18 cellular contexts compared by ENCODE assay signal in the genomic region with DNA sequence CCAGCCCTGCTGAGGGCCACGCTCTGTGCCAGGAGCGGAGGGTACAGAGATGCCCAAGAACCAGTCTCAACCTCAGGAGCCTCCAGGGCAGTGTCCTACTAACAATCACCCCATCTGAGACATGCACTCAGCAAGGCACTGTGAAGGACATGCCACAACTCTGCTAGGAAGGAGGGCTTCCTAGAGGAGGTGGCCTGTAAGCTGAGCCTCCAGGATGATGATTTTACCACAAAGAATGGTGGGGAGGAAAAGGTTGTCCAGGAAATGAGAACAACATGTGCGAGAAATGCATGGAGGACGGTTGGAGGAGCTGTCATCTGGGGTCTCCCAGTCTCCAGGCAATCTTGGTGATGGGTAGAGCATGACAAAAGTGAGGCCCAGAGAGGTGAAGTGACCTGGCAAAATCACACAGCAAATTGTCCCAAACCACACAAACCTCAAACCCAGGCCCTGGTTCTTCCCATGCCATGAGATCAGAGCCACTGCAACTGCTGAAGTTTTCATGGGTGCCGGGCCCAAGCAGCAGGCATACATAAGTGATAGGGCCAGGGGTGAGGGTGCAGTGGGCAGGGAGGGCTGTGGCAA. TPM values are rescaled to one million over a fixed set of nuclear protein-coding genes. Genes with fewer than 3 reads are reported as not detected.
DNase-seq lines count a peak whose midpoint lies in the region; ATAC-seq and TF ChIP-seq lines count a peak whose summit lies in the region.
"Had no signal": no experiment of that assay in that cellular context is flagged by ENCODE, and none has a peak within 500 bp of the region (broad histone marks: within the 10 kb centered on the region; RNA-seq: fewer than 3 reads in every experiment).

No MANE protein-coding gene starts in this region.

- H4K20me1 ChIP-seq in SK-N-SH (ENCODE audit: insufficient read depth), result no peaks in the 10 kb centered on the region
- H4K20me1 ChIP-seq: BLaER1 treated with 17β-estradiol and CSF1 and Interleukin-3, amounts not matched to agents 10 nM and 100 nM had no signal

- peaks cover 8% of the 10 kb centered on the region for H3K27me3 Mint-ChIP-seq in activated T-cell treated with anti-CD3 and anti-CD28 coated beads, Interleukin-2, amount 50 U/mL, for 24 hours

- no peaks in the 10 kb centered on the region for H3K36me3 Mint-ChIP-seq in activated T-cell treated with anti-CD3 and anti-CD28 coated beads, Interleukin-2, amount 50 U/mL, for 24 hours (ENCODE audit: low read depth)
- H3K36me3 Mint-ChIP-seq: CD14-positive monocyte; CD8-positive, alpha-beta memory T cell had no signal

- H3K18ac ChIP-seq in neuronal stem cell (ENCODE audit: low read length), result peak overlapping the region; percentile 19

- no peaks in the 10 kb centered on the region for H3K79me2 ChIP-seq in SK-N-SH (ENCODE audit: insufficient read depth)

- H2BK15ac ChIP-seq in neuronal stem cell (ENCODE audit: low read length), result peak overlapping the region; percentile 46

- POLR2A ChIA-PET in SK-N-SH (lab: Yijun Ruan, JAX) (no interaction called here), HEK293 (lab: Yijun Ruan, JAX) (no interaction called here), RWPE1 (lab: Yijun Ruan, JAX; ENCODE audit: low non-redundant PET) (no interaction called here)

- WGBS in SK-N-SH (ENCODE audit: low lambda C conversion rate), result 86% methylated on average over 5 of the region's 5 CpGs
- WGBS in neuronal stem cell (ENCODE audit: extremely low coverage in 2 of 2, insufficient read length in 2 of 2, insufficient replicate concordance in 1 of 2), 2 donors, result no CpG with 5 or more reads among the region's 5 CpGs

- no peak overlapping the region for H3K9ac ChIP-seq in SK-N-SH
- H3K9ac ChIP-seq in neuronal stem cell (ENCODE audit: low read depth, low read length, poor library complexity), result no peak overlapping the region
- H3K9ac ChIP-seq: BLaER1 treated with 17β-estradiol and CSF1 and Interleukin-3, amounts not matched to agents 10 nM and 100 nM had no signal

- H2BK12ac ChIP-seq in neuronal stem cell (ENCODE audit: low read length), result no peak overlapping the region

- no peak overlapping the region for H2BK5ac ChIP-seq in neuronal stem cell (ENCODE audit: low read length)

- H3K23ac ChIP-seq in neuronal stem cell (ENCODE audit: low read depth, low read length, poor library complexity), result no peak overlapping the region

- H3K79me1 ChIP-seq in neuronal stem cell (ENCODE audit: low read depth, low read length), result no peaks in the 10 kb centered on the region

- TF ChIP-seq EP300 in SK-N-SH (IDR thresholded peaks at IDR 0.05; ENCODE audit: borderline replicate concordance in 1 of 2, low read depth in 1 of 2, low read length in 1 of 2), result no peak

- no peaks in the 10 kb centered on the region for H3K9me3 Mint-ChIP-seq in activated T-cell treated with anti-CD3 and anti-CD28 coated beads, Interleukin-2, amount 50 U/mL, for 24 hours
- H3K9me3 Mint-ChIP-seq: CD4-positive, alpha-beta T cell; CD8-positive, alpha-beta memory T cell had no signal

- no peak overlapping the region for H3K27ac Mint-ChIP-seq in activated T-cell treated with anti-CD3 and anti-CD28 coated beads, Interleukin-2, amount 50 U/mL, for 24 hours
- H3K27ac Mint-ChIP-seq: CD4-positive, alpha-beta T cell had no signal

- no peak overlapping the region for H3K14ac ChIP-seq in neuronal stem cell (ENCODE audit: low read length)

- H3K4me3 ChIP-seq in SK-N-SH (ENCODE audit: low read depth in 2 of 2, low read length in 1 of 2), result no peak overlapping the region
- H3K4me3 ChIP-seq in HEK293 (ENCODE audit: low read depth, low read length), result no peak overlapping the region
- no peak overlapping the region for H3K4me3 ChIP-seq in neuronal stem cell (ENCODE audit: low read length in 2 of 2)
- H3K4me3 ChIP-seq: BLaER1 treated with 17β-estradiol and CSF1 and Interleukin-3, amounts not matched to agents 10 nM and 100 nM; HAP-1 had no signal

- no peak overlapping the region for H3K4me3 Mint-ChIP-seq in activated T-cell treated with anti-CD3 and anti-CD28 coated beads, Interleukin-2, amount 50 U/mL, for 24 hours
- H3K4me3 Mint-ChIP-seq: CD14-positive monocyte; CD4-positive, alpha-beta T cell; CD8-positive, alpha-beta memory T cell had no signal

- H2BK120ac ChIP-seq in neuronal stem cell (ENCODE audit: low read depth, low read length), result no peak overlapping the region

- no peak overlapping the region for H3K4ac ChIP-seq in neuronal stem cell (ENCODE audit: low read length)

- H3K27me3 ChIP-seq in SK-N-SH (ENCODE audit: insufficient read depth), result no peaks in the 10 kb centered on the region; the same call in 1 of the 2 replicates
- H3K27me3 ChIP-seq in neuronal stem cell (ENCODE audit: control insufficient read depth in 3 of 3, insufficient read depth in 3 of 3, low read depth in 1 of 3, low read length in 3 of 3), result peaks cover 0 to 20% (median 0%) of the 10 kb centered on the region in 3 experiments
- H3K27me3 ChIP-seq: BE2C; BLaER1 treated with 17β-estradiol and CSF1 and Interleukin-3, amounts not matched to agents 10 nM and 100 nM had no signal

- no peak overlapping the region for H4K91ac ChIP-seq in neuronal stem cell (ENCODE audit: low read depth, low read length, poor library complexity)

- no peaks in the 10 kb centered on the region for H3K36me3 ChIP-seq in SK-N-SH (replicated peaks in 1 of 2; ENCODE audit: control insufficient read depth in 1 of 2, insufficient read depth in 2 of 2, low read length in 1 of 2)
- H3K36me3 ChIP-seq in HEK293 (ENCODE audit: control insufficient read depth in 2 of 2, insufficient read depth in 1 of 2, low read length in 2 of 2), result no peaks in the 10 kb centered on the region
- no peaks in the 10 kb centered on the region for H3K36me3 ChIP-seq in neuronal stem cell (replicated peaks in 1 of 2; ENCODE audit: control insufficient read depth in 2 of 2, insufficient read depth in 2 of 2, low read length in 2 of 2)
- H3K36me3 ChIP-seq: BLaER1 treated with 17β-estradiol and CSF1 and Interleukin-3, amounts not matched to agents 10 nM and 100 nM; HAP-1 had no signal

- H2AK5ac ChIP-seq in neuronal stem cell (ENCODE audit: low read depth, low read length), result peak overlapping the region; percentile 23

- no peak for ATAC-seq in SK-N-SH treated with all-trans-retinoic acid at 6 μM for 48 hours
- ATAC-seq in HG03139 (IDR thresholded peaks at IDR 0.05; ENCODE audit: unreplicated experiment), result no peak
- ATAC-seq in GM21786 (IDR thresholded peaks at IDR 0.05; ENCODE audit: unreplicated experiment), result no peak

- CTCF ChIA-PET in SK-N-SH (lab: Yijun Ruan, JAX), result interaction anchor here (0.7 to 1.3 kb wide), 3 partner anchors 10 to 43 kb away, joined by 3 to 7 read pairs (median 4); no protein-coding TSS in a partner anchor
- CTCF ChIA-PET in HEK293 (lab: Yijun Ruan, JAX), result interaction anchor here (0.6 to 0.7 kb wide), 2 partner anchors 30 to 32 kb away, joined by 3 read pairs; no protein-coding TSS in a partner anchor
- CTCF ChIA-PET in RWPE1 (lab: Yijun Ruan, JAX), result no interaction called here

- no peaks in the 10 kb centered on the region for H3K9me2 ChIP-seq in SK-N-SH

- H3K4me2 ChIP-seq in SK-N-SH (0 out of 2 replicates have a peak overlapping the region, but pooled peaks have one; percentile 49), neuronal stem cell (ENCODE audit: insufficient read depth, low read length, poor library complexity, severe bottlenecking) (no peak overlapping the region)
- H3K4me2 ChIP-seq: BLaER1 treated with 17β-estradiol and CSF1 and Interleukin-3, amounts not matched to agents 10 nM and 100 nM had no signal

- no peak overlapping the region for H4K8ac ChIP-seq in neuronal stem cell (ENCODE audit: low read depth, low read length)

- H3F3A ChIP-seq in SK-N-SH (replicated peaks; ENCODE audit: insufficient read depth), result no peaks in the 10 kb centered on the region

- H3K4me1 Mint-ChIP-seq in activated T-cell treated with anti-CD3 and anti-CD28 coated beads, Interleukin-2, amount 50 U/mL, for 24 hours (ENCODE audit: low read depth), result no peaks in the 10 kb centered on the region
- H3K4me1 Mint-ChIP-seq: CD8-positive, alpha-beta memory T cell had no signal

- no peak for TF ChIP-seq CTCF in SK-N-SH (IDR thresholded peaks at IDR 0.05)
- no peak for TF ChIP-seq CTCF in HEK293 (tag by site-specific recombination; IDR thresholded peaks at IDR 0.05)
- no peak for TF ChIP-seq CTCF in RWPE1 (conservative IDR thresholded peaks at IDR 0.05; ENCODE audit: low read depth)

- no peak overlapping the region for H2AFZ ChIP-seq in SK-N-SH (ENCODE audit: low read depth)
- no peak overlapping the region for H2AFZ ChIP-seq in neuronal stem cell (ENCODE audit: low read length)

- TF ChIP-seq RAD21 in SK-N-SH (IDR thresholded peaks at IDR 0.05; ENCODE audit: low read length), result no peak

- no peak for DNase-seq in SK-N-SH
- no peak for DNase-seq in RWPE1 (ENCODE audit: low spot score)
- DNase-seq in neuronal stem cell (ENCODE audit: low spot score), result no peak
- no peak for DNase-seq in activated T-cell treated with anti-CD3 and anti-CD28 coated beads, Interleukin-2, amount 50 U/mL, for 24 hours
- DNase-seq: AML-193; CD4-positive, alpha-beta T cell; GF-D8; GOT3 had no signal

- peak overlapping the region in 1 of 2 experiments; percentile 12; a peak in 2 of 4 replicates for H3K27ac ChIP-seq in SK-N-SH (ENCODE audit: low read depth in 2 of 2, low read length in 1 of 2)
- no peak overlapping the region for H3K27ac ChIP-seq in HEK293 (ENCODE audit: extremely low read depth, low read depth, low read length)
- peak overlapping the region; percentile 94 for H3K27ac ChIP-seq in RWPE1
- no peak overlapping the region for H3K27ac ChIP-seq in neuronal stem cell (replicated peaks; ENCODE audit: low read length)
- H3K27ac ChIP-seq: 22Rv1; BLaER1 treated with 17β-estradiol and CSF1 and Interleukin-3, amounts not matched to agents 10 nM and 100 nM had no signal

- peaks cover 6 to 15% of the 10 kb centered on the region in 2 experiments; a peak in 2 of 4 replicates for H3K4me1 ChIP-seq in SK-N-SH (ENCODE audit: control insufficient read depth in 1 of 2, insufficient read depth in 2 of 2, low read depth in 1 of 2, low read length in 1 of 2)
- H3K4me1 ChIP-seq in HEK293 (ENCODE audit: control insufficient read depth, insufficient read depth, low read length), result no peaks in the 10 kb centered on the region
- H3K4me1 ChIP-seq in neuronal stem cell (ENCODE audit: control insufficient read depth in 2 of 2, insufficient read depth in 1 of 2, low read depth in 1 of 2, low read length in 2 of 2), result no peaks in the 10 kb centered on the region
- H3K4me1 ChIP-seq: HAP-1 had no signal

- H3K9me3 ChIP-seq in SK-N-SH, result no peaks in the 10 kb centered on the region
- H3K9me3 ChIP-seq in HEK293 (ENCODE audit: control insufficient read depth, insufficient read depth, low read depth, low read length), result no peaks in the 10 kb centered on the region
- H3K9me3 ChIP-seq in neuronal stem cell (replicated peaks in 1 of 2; ENCODE audit: control insufficient read depth in 2 of 2, insufficient read depth in 1 of 2, low read depth in 1 of 2, low read length in 2 of 2), result no peaks in the 10 kb centered on the region
- H3K9me3 ChIP-seq: BE2C; BLaER1 treated with 17β-estradiol and CSF1 and Interleukin-3, amounts not matched to agents 10 nM and 100 nM; HAP-1 had no signal

RNA-seq across cellular contexts. Expression of gene CNGB1, which starts 30.5 kb away (rescaled TPM):
- polyA plus RNA-seq in SK-N-SH (2012; rRNA removed), result 0.05 TPM in 1 of 2 replicates, not detected in the other
- polyA plus RNA-seq in SK-N-SH (2012; cell fraction: cytosol; rRNA removed), result under 0.01 TPM in 1 of 2 replicates, not detected in the other
- polyA plus RNA-seq in SK-N-SH (2012; cell fraction: nucleus; rRNA removed), result 0.05 TPM in 1 of 2 replicates, not detected in the other
- 0.14 TPM for polyA plus RNA-seq in neuronal stem cell (2013, experiment 1 of 2)
- polyA plus RNA-seq in neuronal stem cell (2013, experiment 2 of 2), result 0.14 TPM
- polyA plus RNA-seq: CD14-positive monocyte; CD8-positive, alpha-beta memory T cell had no signal

RNA-seq across cellular contexts. Expression of gene ZNF319, which starts 60.0 kb away (rescaled TPM):
- 4.8 and 7.6 TPM in 2 replicates for polyA plus RNA-seq in SK-N-SH (2012; rRNA removed)
- polyA plus RNA-seq in SK-N-SH (2012; cell fraction: cytosol; rRNA removed), result 3.2 and 5.1 TPM in 2 replicates
- 8.5 and 8.8 TPM in 2 replicates for polyA plus RNA-seq in SK-N-SH (2012; cell fraction: nucleus; rRNA removed)
- 7.0 TPM for polyA plus RNA-seq in neuronal stem cell (2013, experiment 1 of 2)
- polyA plus RNA-seq in neuronal stem cell (2013, experiment 2 of 2), result 8.3 TPM
